In the genomic region with DNA sequence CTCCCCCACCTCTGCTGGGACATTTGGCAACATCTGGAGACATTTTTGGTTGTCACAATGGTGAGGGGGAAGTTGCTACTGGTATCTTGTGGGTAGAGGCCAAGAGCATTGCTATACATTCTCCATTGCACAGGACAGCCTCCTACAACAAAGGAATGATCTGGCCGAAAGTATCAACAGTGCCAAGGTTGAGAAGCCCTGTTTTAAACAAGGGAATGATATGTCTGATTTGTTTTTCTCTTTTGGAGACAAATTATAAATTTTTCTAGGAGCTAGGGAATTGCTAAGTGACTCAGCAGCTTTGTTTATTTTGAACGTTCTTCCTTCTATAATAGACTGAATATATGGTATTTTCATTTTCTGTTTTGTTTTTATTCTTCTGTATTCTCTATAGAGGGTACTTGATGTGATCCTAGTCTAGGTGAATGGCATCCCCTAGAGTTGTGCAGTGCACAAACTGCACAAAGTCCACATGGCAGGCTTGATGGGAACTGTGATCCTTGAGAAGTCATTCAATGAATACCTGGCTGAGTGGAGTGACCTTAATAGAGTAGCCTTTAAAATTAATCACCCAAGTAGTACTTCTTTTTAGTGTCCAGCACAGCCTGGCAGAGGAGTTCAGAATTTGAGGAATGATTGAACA, we compare ENCODE assay signal across 24 cellular contexts.
A peak's percentile ranks its signal among the peaks of the same experiment; 100 is the strongest.
DNase-seq lines count a peak whose midpoint lies in the region; ATAC-seq and TF ChIP-seq lines count a peak whose summit lies in the region.
"Had no signal": no experiment of that assay in that cellular context is flagged by ENCODE, and none has a peak within 500 bp of the region (broad histone marks: within the 10 kb centered on the region; RNA-seq: fewer than 3 reads in every experiment).

No MANE protein-coding gene starts in this region.

- no peaks in the 10 kb centered on the region for H3K4me1 Mint-ChIP-seq in CD8-positive, alpha-beta memory T cell
- H3K4me1 Mint-ChIP-seq: activated CD4-positive, alpha-beta T cell treated with anti-CD3 and anti-CD28 coated beads, Interleukin-2, amount 10 ng/mL, durations not matched to agents 7 days and 5 days; IgD-negative memory B cell; stimulated activated naive CD8-positive, alpha-beta T cell treated with anti-CD3 and anti-CD28 coated beads, Interleukin-15, amount 100 ng/mL, for 72 hours had no signal

- H4K20me1 ChIP-seq in IMR-90 (ENCODE audit: insufficient read depth, low read length) (no peaks in the 10 kb centered on the region), hepatocyte (ENCODE audit: insufficient read depth, poor library complexity, severe bottlenecking) (no peaks in the 10 kb centered on the region)

- H2BK20ac ChIP-seq in IMR-90 (ENCODE audit: low read depth, low read length) = peak overlapping the region; percentile 98

- no peaks in the 10 kb centered on the region for H3K27me3 ChIP-seq in IMR-90 (ENCODE audit: control insufficient read depth, insufficient read depth, low read length)
- no peaks in the 10 kb centered on the region for H3K27me3 ChIP-seq in hepatocyte
- H3K27me3 ChIP-seq in transverse colon = no peaks in the 10 kb centered on the region
- H3K27me3 ChIP-seq in CD8-positive, alpha-beta memory T cell (ENCODE audit: insufficient read depth, low read length, poor library complexity, severe bottlenecking) = no peaks in the 10 kb centered on the region
- H3K27me3 ChIP-seq: BE2C, upper lobe of right lung had no signal

- H3K79me1 ChIP-seq in IMR-90 (ENCODE audit: low read depth in 1 of 2, low read length in 2 of 2) = 0 out of 4 replicates have a peak, but pooled peaks cover 0 to 2% of the 10 kb centered on the region in 2 experiments

- intact Hi-C loops in IMR-90 (cut with micrococcal nuclease) = loop anchor here (1.0 to 10.0 kb wide), 4 partner anchors 74 to 561 kb away; no protein-coding TSS in a partner anchor
- intact Hi-C loops in transverse colon (cut with DNase I; ENCODE audit: low total_unique reads) = no loop called here

- H2AFZ ChIP-seq in IMR-90 (replicated peaks; ENCODE audit: low read length, poor library complexity) = peak overlapping the region; percentile 39
- no peak overlapping the region for H2AFZ ChIP-seq in hepatocyte

- H2BK15ac ChIP-seq in IMR-90 (ENCODE audit: low read depth, low read length) = peak overlapping the region; percentile 98

- H3K27me3 Mint-ChIP-seq in CD8-positive, alpha-beta memory T cell = peaks cover 11 to 57% of the 10 kb centered on the region in 2 donors

- H3K9me3 ChIP-seq in IMR-90 (ENCODE audit: control insufficient read depth, insufficient read depth, low read length) (no peaks in the 10 kb centered on the region), hepatocyte (ENCODE audit: low read depth) (no peaks in the 10 kb centered on the region), transverse colon (no peaks in the 10 kb centered on the region)
- no peaks in the 10 kb centered on the region for H3K9me3 ChIP-seq in CD8-positive, alpha-beta memory T cell (ENCODE audit: low read length)
- H3K9me3 ChIP-seq: BE2C, Caco-2, heart right ventricle, spleen, upper lobe of right lung had no signal

- H2AK9ac ChIP-seq in IMR-90 (replicated peaks; ENCODE audit: low read depth, low read length, poor library complexity) = no peak overlapping the region

- no peaks in the 10 kb centered on the region for H3K36me3 Mint-ChIP-seq in CD8-positive, alpha-beta memory T cell
- H3K36me3 Mint-ChIP-seq: IgD-negative memory B cell had no signal

- peak overlapping the region; percentile 62; the same call in 1 of the 2 replicates for H3K9ac ChIP-seq in IMR-90 (ENCODE audit: low read depth, low read length)

- H3K27ac ChIP-seq in IMR-90 (ENCODE audit: insufficient read depth, low read length) = peak overlapping the region; percentile 100
- peak overlapping the region; percentile 83 for H3K27ac ChIP-seq in hepatocyte
- H3K27ac ChIP-seq in transverse colon = peak overlapping the region; percentile 74 to 82 (median 78)
- no peak overlapping the region for H3K27ac ChIP-seq in CD8-positive, alpha-beta memory T cell (ENCODE audit: low read depth, low read length)
- H3K27ac ChIP-seq: heart right ventricle, spleen, upper lobe of right lung had no signal

- peaks cover 22% of the 10 kb centered on the region for H3K9me1 ChIP-seq in IMR-90 (ENCODE audit: insufficient read depth, low read length)

- no peak for TF ChIP-seq EP300 in transverse colon (IDR thresholded peaks at IDR 0.05; ENCODE audit: low read depth)

- DNase-seq in IMR-90 (peak; percentile 83), cardiac fibroblast (ENCODE audit: low read depth in 2 of 2) (peak; percentile 14 to 17), hepatocyte (ENCODE audit: low spot score) (no peak), transverse colon (no peak)
- no peak for DNase-seq in CD8-positive, alpha-beta memory T cell
- DNase-seq: activated CD4-positive, alpha-beta T cell treated with anti-CD3 and anti-CD28 coated beads, Interleukin-2, amount 10 ng/mL, durations not matched to agents 7 days and 5 days; activated effector memory CD4-positive, alpha-beta T cell treated with anti-CD3 and anti-CD28 coated beads, Interleukin-2, amount 50 U/mL, for 16 hours; BE2C; Caco-2; effector CD4-positive, alpha-beta T cell; EL; erythroblast; heart right ventricle; NCI-H1694; NCI-H226; SIG-M5; spleen; stimulated activated CD4-positive, alpha-beta T cell treated with anti-CD3 and anti-CD28 coated beads, Interleukin-4, amount 100 ng/mL, for 24 hours; stimulated activated naive CD8-positive, alpha-beta T cell treated with anti-CD3 and anti-CD28 coated beads, Interleukin-15, amount 100 ng/mL, for 72 hours; T-helper 1 cell; upper lobe of right lung had no signal

- dilution Hi-C loops in IMR-90 (cut with HindIII; ENCODE audit: low sequenced_read_pairs, unreplicated experiment) = no loop called here

- TF ChIP-seq POLR2A in IMR-90 (IDR thresholded peaks at IDR 0.05; ENCODE audit: low read depth, low read length) (no peak), transverse colon (IDR thresholded peaks at IDR 0.05) (no peak)

- TF ChIP-seq RAD21 in IMR-90 (IDR thresholded peaks at IDR 0.05; ENCODE audit: low read length) = no peak

- H2BK5ac ChIP-seq in IMR-90 (ENCODE audit: low read depth, low read length, poor library complexity, severe bottlenecking) = peak overlapping the region; percentile 93

- H4K8ac ChIP-seq in IMR-90 (ENCODE audit: low read depth in 2 of 2, low read length in 2 of 2) = peak overlapping the region; percentile 91 to 93; a peak in 3 of 4 replicates

- H4K91ac ChIP-seq in IMR-90 (ENCODE audit: insufficient read depth, low read depth, low read length) = peak overlapping the region; percentile 98

- peak overlapping the region; percentile 100 for H3K18ac ChIP-seq in IMR-90 (ENCODE audit: low read depth, low read length)

- H3K4me1 ChIP-seq in IMR-90 (ENCODE audit: control insufficient read depth, insufficient read depth, low read length) (peaks cover 32% of the 10 kb centered on the region), hepatocyte (ENCODE audit: insufficient read depth) (peaks cover 41% of the 10 kb centered on the region), transverse colon (peaks cover 10 to 67% (median 47%) of the 10 kb centered on the region in 4 donors)
- H3K4me1 ChIP-seq in CD8-positive, alpha-beta memory T cell (ENCODE audit: insufficient read depth, low read length) = no peaks in the 10 kb centered on the region
- H3K4me1 ChIP-seq: BE2C, Caco-2, spleen had no signal

- H3K4me2 ChIP-seq in IMR-90 (ENCODE audit: low read depth, low read length) (peak overlapping the region; percentile 72), hepatocyte (peak overlapping the region; percentile 36)

- in situ Hi-C loops in IMR-90 (cut with MboI; ENCODE audit: low sequenced_read_pairs) (loop anchor here (25.0 kb wide), 1 partner anchor 1309 kb away; the partner anchor contains the start of gene FYB2), transverse colon (cut with MboI; ENCODE audit: low pct_ligation_motif_present in 1 of 4, low pct_unique_long_range_greater_than_20kb in 1 of 4, low sequenced_read_pairs in 3 of 4) (no loop called here)

- H3K56ac ChIP-seq in IMR-90 (ENCODE audit: extremely low read depth, insufficient read depth, low read length) = peak overlapping the region; percentile 48; the same call in 1 of the 2 replicates

- H3K27ac Mint-ChIP-seq in CD8-positive, alpha-beta memory T cell = no peak overlapping the region
- H3K27ac Mint-ChIP-seq: activated CD4-positive, alpha-beta T cell treated with anti-CD3 and anti-CD28 coated beads, Interleukin-2, amount 10 ng/mL, durations not matched to agents 7 days and 5 days; IgD-negative memory B cell; stimulated activated naive CD8-positive, alpha-beta T cell treated with anti-CD3 and anti-CD28 coated beads, Interleukin-15, amount 100 ng/mL, for 72 hours had no signal

- BruUV-seq in IMR-90 (replicated peaks; lab: Mats Ljungman, UMichigan) = no TSS peak

- peak overlapping the region; percentile 98 for H3K4ac ChIP-seq in IMR-90 (ENCODE audit: low read depth, low read length)

- no peaks in the 10 kb centered on the region for H3K9me2 ChIP-seq in hepatocyte (replicated peaks; ENCODE audit: insufficient read depth)

- peak; percentile 80 for ATAC-seq in IMR-90 (ENCODE audit: low read depth)
- no peak for ATAC-seq in GM18520 (IDR thresholded peaks at IDR 0.05; ENCODE audit: unreplicated experiment)
- ATAC-seq in HG03135 (IDR thresholded peaks at IDR 0.05; ENCODE audit: unreplicated experiment) = no peak
- ATAC-seq: stimulated activated naive CD8-positive, alpha-beta T cell treated with anti-CD3 and anti-CD28 coated beads, Interleukin-15, amount 100 ng/mL, for 72 hours; upper lobe of right lung had no signal

- H3K14ac ChIP-seq in IMR-90 (replicated peaks; ENCODE audit: low read depth, low read length) = peak overlapping the region; percentile 97

- peak overlapping the region; percentile 98 for H3K23ac ChIP-seq in IMR-90 (ENCODE audit: low read depth, low read length)

- TF ChIP-seq CTCF in IMR-90 (conservative IDR thresholded peaks at IDR 0.05; ENCODE audit: low read depth, low read length) (0 out of 2 replicates have a peak, but pooled peaks have one; percentile 5), cardiac fibroblast (IDR thresholded peaks at IDR 0.05; ENCODE audit: low read depth, low read length) (no peak), hepatocyte (IDR thresholded peaks at IDR 0.05; ENCODE audit: poor library complexity) (no peak), transverse colon (IDR thresholded peaks at IDR 0.05) (no peak)

- peak overlapping the region; percentile 99 for H4K5ac ChIP-seq in IMR-90 (ENCODE audit: low read depth, low read length)

- H2BK120ac ChIP-seq in IMR-90 (ENCODE audit: low read depth, low read length) = peak overlapping the region; percentile 99

- no peak overlapping the region for H3K4me3 ChIP-seq in IMR-90 (ENCODE audit: insufficient read depth, low read depth, low read length)
- no peak overlapping the region for H3K4me3 ChIP-seq in cardiac fibroblast (replicated peaks in 1 of 2; ENCODE audit: low read depth in 2 of 2, low read length in 2 of 2)
- H3K4me3 ChIP-seq in hepatocyte = no peak overlapping the region
- H3K4me3 ChIP-seq in transverse colon = no peak overlapping the region
- H3K4me3 ChIP-seq in CD8-positive, alpha-beta memory T cell (ENCODE audit: low read length) = no peak overlapping the region
- H3K4me3 ChIP-seq: heart right ventricle, spleen, upper lobe of right lung had no signal

- H3K36me3 ChIP-seq in IMR-90 (ENCODE audit: control insufficient read depth, insufficient read depth, low read length) (no peaks in the 10 kb centered on the region), hepatocyte (replicated peaks; ENCODE audit: insufficient read depth, low read depth) (no peaks in the 10 kb centered on the region), transverse colon (no peaks in the 10 kb centered on the region)
- H3K36me3 ChIP-seq in CD8-positive, alpha-beta memory T cell (ENCODE audit: insufficient read depth, low read length) = no peaks in the 10 kb centered on the region
- H3K36me3 ChIP-seq: BE2C, heart right ventricle, spleen, upper lobe of right lung had no signal

- H3K4me3 Mint-ChIP-seq in CD8-positive, alpha-beta memory T cell = no peak overlapping the region
- H3K4me3 Mint-ChIP-seq: activated CD4-positive, alpha-beta T cell treated with anti-CD3 and anti-CD28 coated beads, Interleukin-2, amount 10 ng/mL, durations not matched to agents 7 days and 5 days; IgD-negative memory B cell; stimulated activated naive CD8-positive, alpha-beta T cell treated with anti-CD3 and anti-CD28 coated beads, Interleukin-15, amount 100 ng/mL, for 72 hours had no signal

- POLR2A ChIA-PET in IMR-90 (lab: Charles Lee; ENCODE audit: unreplicated experiment) = no interaction called here
- POLR2A ChIA-PET in CD8-positive, alpha-beta memory T cell (lab: Charles Lee) = no interaction called here

- H2AK5ac ChIP-seq in IMR-90 (ENCODE audit: low read depth, low read length) = peak overlapping the region; percentile 98

- no CpG with 5 or more reads among the region's 2 CpGs for WGBS in IMR-90 (ENCODE audit: extremely low coverage in 2 of 2, insufficient read length in 1 of 2), 2 experiments
- 56% methylated on average over 2 of the region's 2 CpGs for WGBS in hepatocyte (ENCODE audit: low lambda C conversion rate, missing lambda C conversion rate)
- 35 to 43% methylated on average over 2 of the region's 2 CpGs for WGBS in transverse colon (ENCODE audit: low coverage in 1 of 2), 2 donors

- H3K9me3 Mint-ChIP-seq in CD8-positive, alpha-beta memory T cell = no peaks in the 10 kb centered on the region
- H3K9me3 Mint-ChIP-seq: activated CD4-positive, alpha-beta T cell treated with anti-CD3 and anti-CD28 coated beads, Interleukin-2, amount 10 ng/mL, durations not matched to agents 7 days and 5 days; stimulated activated naive CD8-positive, alpha-beta T cell treated with anti-CD3 and anti-CD28 coated beads, Interleukin-15, amount 100 ng/mL, for 72 hours had no signal

- no peaks in the 10 kb centered on the region for H3K79me2 ChIP-seq in hepatocyte

- CTCF ChIA-PET in IMR-90 (lab: Yijun Ruan, JAX) = interaction anchor here (1.5 kb wide), 1 partner anchor 25 kb away, joined by 3 read pairs; no protein-coding TSS in a partner anchor
- CTCF ChIA-PET in CD8-positive, alpha-beta memory T cell (lab: Charles Lee) = no interaction called here

Comparison
In these comparisons a context has a peak if more than half of its experiments do, and no peak if none do; other contexts are left out.
1. DNase-seq: peak in IMR-90 (single experiment) and cardiac fibroblast (2 of 2); none in hepatocyte (single experiment), transverse colon (single experiment) and CD8-positive, alpha-beta memory T cell (0 of 5).